In genomic region chr3:129026728-129027543, GRCh38 we compare ENCODE assay signal across 8 cellular contexts. TPM values are rescaled to one million over a fixed set of nuclear protein-coding genes. Genes with fewer than 3 reads are reported as not detected.
DNase-seq lines count a peak whose midpoint lies in the region; ATAC-seq, FAIRE-seq and TF ChIP-seq lines count a peak whose summit lies in the region.

No MANE protein-coding gene starts in this region.

- peaks cover 14% of the 10 kb centered on the region for H3K4me1 ChIP-seq in HepG2 (ENCODE audit: insufficient read depth, low read length)

- H3K9me3 Mint-ChIP-seq in dendritic cell treated with granulocyte-macrophage colony-stimulating factor and Interleukin-4, amounts not matched to agents 40 ng/mL and 50 ng/mL, for 4 days: no peaks in the 10 kb centered on the region

- intact Hi-C loops in dendritic cell treated with granulocyte-macrophage colony-stimulating factor and Interleukin-4, amounts not matched to agents 40 ng/mL and 50 ng/mL, for 4 days (cut with micrococcal nuclease): no loop called here
- intact Hi-C loops in HepG2 (cut with micrococcal nuclease; ENCODE audit: unreplicated experiment): no loop called here

- no TSS peak for BruUV-seq in HepG2 (replicated peaks; lab: Mats Ljungman, UMichigan)

- TF ChIP-seq RAD21 in HepG2 (CRISPR knock-in tag; IDR thresholded peaks at IDR 0.05): peak; percentile 61

- H3K36me3 Mint-ChIP-seq in dendritic cell treated with granulocyte-macrophage colony-stimulating factor and Interleukin-4, amounts not matched to agents 40 ng/mL and 50 ng/mL, for 4 days (ENCODE audit: low read depth): no peaks in the 10 kb centered on the region

- H3K27ac Mint-ChIP-seq in dendritic cell treated with granulocyte-macrophage colony-stimulating factor and Interleukin-4, amounts not matched to agents 40 ng/mL and 50 ng/mL, for 4 days: peak overlapping the region; percentile 66

- no peaks in the 10 kb centered on the region for H3K79me2 ChIP-seq in HepG2 (ENCODE audit: insufficient read depth, low read length)

- peak overlapping the region; percentile 50 for H3K4me3 Mint-ChIP-seq in dendritic cell treated with granulocyte-macrophage colony-stimulating factor and Interleukin-4, amounts not matched to agents 40 ng/mL and 50 ng/mL, for 4 days

- no peaks in the 10 kb centered on the region for H4K20me1 ChIP-seq in HepG2 (ENCODE audit: insufficient read depth, low read length)

- peak overlapping the region; percentile 56 for H3K4me2 ChIP-seq in HepG2 (ENCODE audit: low read depth, low read length)

- no peak overlapping the region for H3K9ac ChIP-seq in HepG2 (ENCODE audit: insufficient read depth, low read depth, low read length)

- no peak for TF ChIP-seq EP300 in HepG2 (IDR thresholded peaks at IDR 0.05; ENCODE audit: low read depth in 2 of 2, low read length in 2 of 2)
- TF ChIP-seq EP300 in HepG2 (CRISPR knock-in tag; IDR thresholded peaks at IDR 0.05; ENCODE audit: borderline replicate concordance): no peak

- no peak overlapping the region for H2AFZ ChIP-seq in HepG2 (ENCODE audit: low read length)

- no peaks in the 10 kb centered on the region for H3K36me3 ChIP-seq in HepG2 (replicated peaks in 1 of 2; ENCODE audit: control insufficient read depth in 1 of 2, insufficient read depth in 2 of 2, low read length in 2 of 2)

- peaks cover 0 to 23% of the 10 kb centered on the region in 2 experiments; a peak in 3 of 5 replicates for H3K27me3 ChIP-seq in HepG2 (ENCODE audit: control insufficient read depth in 1 of 2, insufficient read depth in 2 of 2, low read length in 2 of 2)

- H3K27me3 Mint-ChIP-seq in dendritic cell treated with granulocyte-macrophage colony-stimulating factor and Interleukin-4, amounts not matched to agents 40 ng/mL and 50 ng/mL, for 4 days: peaks cover 29% of the 10 kb centered on the region

- CTCF ChIA-PET in HepG2 (lab: Yijun Ruan, JAX; ENCODE audit: low intra/inter-chr PET ratio, low total read pairs): no interaction called here

- in situ Hi-C loops in HepG2 (cut with HindIII; ENCODE audit: extremely low pct_ligation_motif_present, low pct_unique_long_range_greater_than_20kb): no loop called here

- no peak for FAIRE-seq in HepG2 (lab: Jason Lieb, UNC)

- DNase-seq in Ammon's horn (ENCODE audit: low spot score) (peak; percentile 91), NCI-H345 treated with DMSO at 0.1 percent for 48 hours (lab: John Stamatoyannopoulos, UW; ENCODE audit: unreplicated experiment) (peak; percentile 49), HepG2 (ENCODE audit: low spot score) (peak; percentile 62)
- peak; percentile 94 for DNase-seq in activated CD4-positive, alpha-beta T cell treated with anti-CD3 and anti-CD28 coated beads for 48 hours
- peak; percentile 81 to 86 for DNase-seq in stimulated activated CD4-positive, alpha-beta T cell treated with anti-CD3 and anti-CD28 coated beads, Interleukin-2, amount 100 ng/mL, for 48 hours

- H3K4me1 Mint-ChIP-seq in dendritic cell treated with granulocyte-macrophage colony-stimulating factor and Interleukin-4, amounts not matched to agents 40 ng/mL and 50 ng/mL, for 4 days (ENCODE audit: low read depth): peaks cover 7% of the 10 kb centered on the region

- H3K27ac ChIP-seq in HepG2 (ENCODE audit: extremely low read length, insufficient read depth, low read length): no peak overlapping the region

- ATAC-seq in GM19035 (IDR thresholded peaks at IDR 0.05; ENCODE audit: unreplicated experiment) (peak; percentile 97), HG03342 (IDR thresholded peaks at IDR 0.05; ENCODE audit: unreplicated experiment) (peak; percentile 98), HepG2 (peak; percentile 97)

- no peak for TF ChIP-seq POLR2A in HepG2 (IDR thresholded peaks at IDR 0.05; ENCODE audit: insufficient read depth in 1 of 2, low read depth in 2 of 2, low read length in 2 of 2)

- WGBS in HepG2 (ENCODE audit: low lambda C conversion rate): 56% methylated on average over 18 of the region's 54 CpGs

- POLR2A ChIA-PET in HepG2 (lab: Yijun Ruan, JAX): interaction anchor here (1.0 kb wide), 1 partner anchor 27 kb away, joined by 4 read pairs; no protein-coding TSS in a partner anchor

- H3K9me3 ChIP-seq in HepG2 (ENCODE audit: low read length): no peaks in the 10 kb centered on the region

- peak overlapping the region; percentile 15 to 57 (median 29); a peak in 3 of 6 replicates for H3K4me3 ChIP-seq in HepG2 (replicated peaks in 1 of 3; ENCODE audit: insufficient read depth in 1 of 3, low read depth in 2 of 3, low read length in 3 of 3)

- peak; percentile 66 for TF ChIP-seq CTCF in HepG2 (CRISPR knock-in tag; IDR thresholded peaks at IDR 0.05)

RNA-seq across cellular contexts. Expression of gene EFCC1, which starts 25.8 kb away (rescaled TPM):
- not detected in 2 replicates for total RNA-seq in HepG2 (2016; rRNA removed; fragmentation: Illumina TruSeq; extraction: Trizol)
- not detected in 2 replicates for total RNA-seq in HepG2 (2016; cell fraction: cytosol; rRNA removed; fragmentation: Illumina TruSeq; extraction: Trizol; ENCODE audit: low read depth)
- not detected in 2 replicates for total RNA-seq in HepG2 (2016; cell fraction: insoluble cytoplasmic fraction; rRNA removed; fragmentation: Illumina TruSeq; extraction: Trizol)
- total RNA-seq in HepG2 (2016; cell fraction: membrane; rRNA removed; fragmentation: Illumina TruSeq; extraction: Trizol): not detected in 2 replicates
- not detected in 2 replicates for total RNA-seq in HepG2 (2016; cell fraction: nucleus; rRNA removed; fragmentation: Illumina TruSeq; extraction: Trizol)
- polyA plus RNA-seq in HepG2 (2011; rRNA removed): 0.03 TPM in 1 of 2 replicates, not detected in the other
- polyA plus RNA-seq in HepG2 (2011; cell fraction: cytosol; rRNA removed): 0.03 TPM in 1 of 2 replicates, not detected in the other
- 0.08 TPM in 1 of 2 replicates, not detected in the other for polyA plus RNA-seq in HepG2 (2011; cell fraction: nucleus; rRNA removed)
- not detected in 2 replicates for polyA plus RNA-seq in HepG2 (2012)
- polyA plus RNA-seq in HepG2 (2016; cell fraction: cytosol; fragmentation: Illumina TruSeq; extraction: Trizol; ENCODE audit: low read depth): not detected in 2 replicates
- polyA plus RNA-seq in HepG2 (2016; cell fraction: insoluble cytoplasmic fraction; fragmentation: Illumina TruSeq; extraction: Trizol; ENCODE audit: low read depth): not detected in 2 replicates
- not detected in 2 replicates for polyA plus RNA-seq in HepG2 (2016; cell fraction: membrane; fragmentation: Illumina TruSeq; extraction: Trizol; ENCODE audit: low read depth)
- not detected in 2 replicates for polyA plus RNA-seq in HepG2 (2016; cell fraction: nucleus; fragmentation: Illumina TruSeq; extraction: Trizol; ENCODE audit: insufficient read depth, low read depth)
- not detected in 2 replicates for polyA minus RNA-seq in HepG2 (2011; rRNA and poly(A)+ RNA removed; ENCODE audit: low replicate concordance)
- not detected in 2 replicates for polyA minus RNA-seq in HepG2 (2011; cell fraction: cytosol; rRNA and poly(A)+ RNA removed)
- polyA minus RNA-seq in HepG2 (2011; cell fraction: nucleus; rRNA and poly(A)+ RNA removed): not detected in 2 replicates

RNA-seq across cellular contexts. Expression of gene CFAP92, which starts 33.1 kb away (rescaled TPM):
- 0.45 and 0.46 TPM in 2 replicates for total RNA-seq in HepG2 (2016; rRNA removed; fragmentation: Illumina TruSeq; extraction: Trizol)
- 1.1 and 1.3 TPM in 2 replicates for total RNA-seq in HepG2 (2016; cell fraction: cytosol; rRNA removed; fragmentation: Illumina TruSeq; extraction: Trizol; ENCODE audit: low read depth)
- 0.13 and 0.54 TPM in 2 replicates for total RNA-seq in HepG2 (2016; cell fraction: insoluble cytoplasmic fraction; rRNA removed; fragmentation: Illumina TruSeq; extraction: Trizol)
- 1.2 and 1.5 TPM in 2 replicates for total RNA-seq in HepG2 (2016; cell fraction: membrane; rRNA removed; fragmentation: Illumina TruSeq; extraction: Trizol)
- 0.38 TPM in 1 of 2 replicates, not detected in the other for total RNA-seq in HepG2 (2016; cell fraction: nucleus; rRNA removed; fragmentation: Illumina TruSeq; extraction: Trizol)
- polyA plus RNA-seq in HepG2 (2011; rRNA removed): 0.18 and 0.20 TPM in 2 replicates
- 0.13 TPM in 2 replicates for polyA plus RNA-seq in HepG2 (2011; cell fraction: cytosol; rRNA removed)
- polyA plus RNA-seq in HepG2 (2011; cell fraction: nucleus; rRNA removed): 0.09 TPM in 1 of 2 replicates, not detected in the other
- 0.40 and 0.64 TPM in 2 replicates for polyA plus RNA-seq in HepG2 (2012)
- 1.2 and 2.4 TPM in 2 replicates for polyA plus RNA-seq in HepG2 (2016; cell fraction: cytosol; fragmentation: Illumina TruSeq; extraction: Trizol; ENCODE audit: low read depth)
- 0.73 and 1.0 TPM in 2 replicates for polyA plus RNA-seq in HepG2 (2016; cell fraction: insoluble cytoplasmic fraction; fragmentation: Illumina TruSeq; extraction: Trizol; ENCODE audit: low read depth)
- 1.4 and 1.6 TPM in 2 replicates for polyA plus RNA-seq in HepG2 (2016; cell fraction: membrane; fragmentation: Illumina TruSeq; extraction: Trizol; ENCODE audit: low read depth)
- polyA plus RNA-seq in HepG2 (2016; cell fraction: nucleus; fragmentation: Illumina TruSeq; extraction: Trizol; ENCODE audit: insufficient read depth, low read depth): 0.68 and 1.4 TPM in 2 replicates
- not detected in 2 replicates for polyA minus RNA-seq in HepG2 (2011; rRNA and poly(A)+ RNA removed; ENCODE audit: low replicate concordance)
- polyA minus RNA-seq in HepG2 (2011; cell fraction: cytosol; rRNA and poly(A)+ RNA removed): 0.09 TPM in 1 of 2 replicates, not detected in the other
- 0.12 TPM in 1 of 2 replicates, not detected in the other for polyA minus RNA-seq in HepG2 (2011; cell fraction: nucleus; rRNA and poly(A)+ RNA removed)

RNA-seq across cellular contexts. Expression of gene GP9, which starts 33.6 kb away (rescaled TPM):
- total RNA-seq in HepG2 (2016; rRNA removed; fragmentation: Illumina TruSeq; extraction: Trizol): not detected in 2 replicates
- not detected in 2 replicates for total RNA-seq in HepG2 (2016; cell fraction: cytosol; rRNA removed; fragmentation: Illumina TruSeq; extraction: Trizol; ENCODE audit: low read depth)
- not detected in 2 replicates for total RNA-seq in HepG2 (2016; cell fraction: insoluble cytoplasmic fraction; rRNA removed; fragmentation: Illumina TruSeq; extraction: Trizol)
- not detected in 2 replicates for total RNA-seq in HepG2 (2016; cell fraction: membrane; rRNA removed; fragmentation: Illumina TruSeq; extraction: Trizol)
- not detected in 2 replicates for total RNA-seq in HepG2 (2016; cell fraction: nucleus; rRNA removed; fragmentation: Illumina TruSeq; extraction: Trizol)
- not detected in 2 replicates for polyA plus RNA-seq in HepG2 (2011; rRNA removed)
- polyA plus RNA-seq in HepG2 (2011; cell fraction: cytosol; rRNA removed): not detected in 2 replicates
- not detected in 2 replicates for polyA plus RNA-seq in HepG2 (2011; cell fraction: nucleus; rRNA removed)
- polyA plus RNA-seq in HepG2 (2012): not detected in 2 replicates
- polyA plus RNA-seq in HepG2 (2016; cell fraction: cytosol; fragmentation: Illumina TruSeq; extraction: Trizol; ENCODE audit: low read depth): not detected in 2 replicates
- not detected in 2 replicates for polyA plus RNA-seq in HepG2 (2016; cell fraction: insoluble cytoplasmic fraction; fragmentation: Illumina TruSeq; extraction: Trizol; ENCODE audit: low read depth)
- not detected in 2 replicates for polyA plus RNA-seq in HepG2 (2016; cell fraction: membrane; fragmentation: Illumina TruSeq; extraction: Trizol; ENCODE audit: low read depth)
- not detected in 2 replicates for polyA plus RNA-seq in HepG2 (2016; cell fraction: nucleus; fragmentation: Illumina TruSeq; extraction: Trizol; ENCODE audit: insufficient read depth, low read depth)
- not detected in 2 replicates for polyA minus RNA-seq in HepG2 (2011; rRNA and poly(A)+ RNA removed; ENCODE audit: low replicate concordance)
- not detected in 2 replicates for polyA minus RNA-seq in HepG2 (2011; cell fraction: cytosol; rRNA and poly(A)+ RNA removed)
- polyA minus RNA-seq in HepG2 (2011; cell fraction: nucleus; rRNA and poly(A)+ RNA removed): not detected in 2 replicates
